In genomic region chr3:149502438-149502837, GRCh38 we compare ENCODE assay signal across 30 cellular contexts. TPM values are rescaled to one million over a fixed set of nuclear protein-coding genes. Genes with fewer than 3 reads are reported as not detected.
"Had no signal": no experiment of that assay in that cellular context is flagged by ENCODE, and none has a peak within 500 bp of the region (broad histone marks: within the 10 kb centered on the region; RNA-seq: fewer than 3 reads in every experiment).

No MANE protein-coding gene starts in this region.

- H3K9me3 ChIP-seq: colonic mucosa, gastrocnemius medialis, mucosa of descending colon, neutrophil, suprapubic skin, tibial artery, upper lobe of left lung had no signal

- H3K27me3 ChIP-seq: colonic mucosa, gastrocnemius medialis, suprapubic skin, tibial artery, upper lobe of left lung had no signal

- H3K4me2 ChIP-seq: smooth muscle cell had no signal

- H3K9ac ChIP-seq: parathyroid adenoma had no signal

- H3K36me3 ChIP-seq: colonic mucosa, gastrocnemius medialis, neutrophil, suprapubic skin, tibial artery, upper lobe of left lung had no signal

- DNase-seq: colonic mucosa; effector CD8-positive, alpha-beta T cell; endodermal cell; foreskin fibroblast; gastrocnemius medialis; head of caudate nucleus; left ventricle myocardium superior; mucosa of descending colon; naive B cell; stimulated activated CD4-positive, alpha-beta T cell treated with anti-CD3 and anti-CD28 coated beads, Interleukin-12 subunit alpha, Interleukin-12 subunit beta, amount 100 ng/mL, for 4 hours; stimulated activated CD4-positive, alpha-beta T cell treated with anti-CD3 and anti-CD28 coated beads, Interleukin-1b, Interleukin-23, amount 100 ng/mL, for 48 hours; stimulated activated CD4-positive, alpha-beta T cell treated with anti-CD3 and anti-CD28 coated beads, Interleukin-4, amount 100 ng/mL, for 1 hour; stimulated activated CD8-positive, alpha-beta memory T cell treated with anti-CD3 and anti-CD28 coated beads, Interleukin-4, amount 100 ng/mL, for 48 hours; stimulated activated naive CD4-positive, alpha-beta T cell; stimulated activated naive CD8-positive, alpha-beta T cell treated with anti-CD3 and anti-CD28 coated beads, Interleukin-15, amount 100 ng/mL, for 72 hours; tibial artery; upper lobe of left lung had no signal

- H3K4me1 ChIP-seq: colonic mucosa, parathyroid adenoma had no signal

- H2AFZ ChIP-seq: parathyroid adenoma had no signal

- H3K79me2 ChIP-seq: parathyroid adenoma had no signal

- H3K4me3 ChIP-seq: colonic mucosa, gastrocnemius medialis, lung, mucosa of descending colon, smooth muscle cell, suprapubic skin, tibial artery, upper lobe of left lung had no signal

- ATAC-seq: esophagus mucosa; gastrocnemius medialis; left ventricle myocardium superior; mucosa of descending colon; natural killer cell treated with Interleukin-12 subunit alpha and Interleukin-12 subunit beta and Interleukin-15 and Interleukin-18, amount 100 ng/mL, for 72 hours; sciatic nerve; stimulated activated naive CD8-positive, alpha-beta T cell treated with anti-CD3 and anti-CD28 coated beads, Interleukin-15, amount 100 ng/mL, for 72 hours had no signal

- FAIRE-seq: urothelium cell line had no signal

- H3K27ac ChIP-seq: colonic mucosa, epithelial cell of prostate, gastrocnemius medialis, neutrophil, parathyroid adenoma, suprapubic skin, upper lobe of left lung had no signal

RNA-seq across cellular contexts. Expression of gene TM4SF4, which starts 27.9 kb away (rescaled TPM):
- total RNA-seq: endodermal cell; esophagus mucosa; glomerular endothelial cell; left ventricle myocardium superior; natural killer cell treated with Interleukin-12 subunit alpha and Interleukin-12 subunit beta and Interleukin-15 and Interleukin-18, amount 100 ng/mL, for 72 hours; neural crest cell; sciatic nerve; smooth muscle cell had no signal
- polyA plus RNA-seq: keratinocyte had no signal
